25 cellular contexts compared by ENCODE assay signal in genomic region chr19:15268928-15269253, GRCh38. TPM values are rescaled to one million over a fixed set of nuclear protein-coding genes. Genes with fewer than 3 reads are reported as not detected.
DNase-seq lines count a peak whose midpoint lies in the region; ATAC-seq and TF ChIP-seq lines count a peak whose summit lies in the region.
"Had no signal": no experiment of that assay in that cellular context is flagged by ENCODE, and none has a peak within 500 bp of the region (broad histone marks: within the 10 kb centered on the region; RNA-seq: fewer than 3 reads in every experiment).

No MANE protein-coding gene starts in this region.

- no CpG with 5 or more reads among the region's 5 CpGs for WGBS in trophoblast cell (ENCODE audit: extremely low coverage, insufficient coverage, insufficient read length)

- POLR2A ChIA-PET in WTC11 (lab: Charles Lee), result no interaction called here

- H3K27me3 ChIP-seq in trophoblast cell (ENCODE audit: insufficient read depth, low read length), result no peaks in the 10 kb centered on the region
- H3K27me3 ChIP-seq: adrenal gland, BE2C, stomach, tibial nerve had no signal

- H3K27me3 Mint-ChIP-seq in activated T-cell treated with anti-CD3 and anti-CD28 coated beads, Interleukin-2, amount 50 U/mL, for 72 hours (ENCODE audit: low read depth), result no peaks in the 10 kb centered on the region
- no peaks in the 10 kb centered on the region for H3K27me3 Mint-ChIP-seq in WTC11 (ENCODE audit: low read depth)
- H3K27me3 Mint-ChIP-seq: activated CD4-positive, alpha-beta memory T cell treated with anti-CD3 and anti-CD28 coated beads, Interleukin-2, amount 10 ng/mL, durations not matched to agents 7 days and 5 days; dendritic cell treated with granulocyte-macrophage colony-stimulating factor and Interleukin-4, amounts not matched to agents 40 ng/mL and 50 ng/mL, for 4 days had no signal

- H3K23ac ChIP-seq in trophoblast cell (ENCODE audit: low read length), result no peak overlapping the region

- H4K91ac ChIP-seq in trophoblast cell (ENCODE audit: low read depth, low read length), result no peak overlapping the region

- H3K9me3 Mint-ChIP-seq in activated T-cell treated with anti-CD3 and anti-CD28 coated beads, Interleukin-2, amount 50 U/mL, for 72 hours, result no peaks in the 10 kb centered on the region
- no peaks in the 10 kb centered on the region for H3K9me3 Mint-ChIP-seq in WTC11
- H3K9me3 Mint-ChIP-seq: activated CD4-positive, alpha-beta memory T cell treated with anti-CD3 and anti-CD28 coated beads, Interleukin-2, amount 10 ng/mL, durations not matched to agents 7 days and 5 days; dendritic cell treated with granulocyte-macrophage colony-stimulating factor and Interleukin-4, amounts not matched to agents 40 ng/mL and 50 ng/mL, for 4 days had no signal

- H3K27ac ChIP-seq in trophoblast cell (ENCODE audit: low read depth, low read length), result no peak overlapping the region
- H3K27ac ChIP-seq: left ventricle myocardium inferior had no signal

- H2BK12ac ChIP-seq in trophoblast cell (ENCODE audit: low read length), result no peak overlapping the region

- no peak overlapping the region for H3K4me3 ChIP-seq in trophoblast cell (ENCODE audit: low read depth, low read length)
- H3K4me3 ChIP-seq: adrenal gland, left ventricle myocardium inferior, smooth muscle cell, stomach, tibial nerve had no signal

- no peak overlapping the region for H3K18ac ChIP-seq in trophoblast cell (ENCODE audit: low read length)

- no peak overlapping the region for H2BK5ac ChIP-seq in trophoblast cell (ENCODE audit: low read depth, low read length, poor library complexity)

- H3K4me3 Mint-ChIP-seq in activated T-cell treated with anti-CD3 and anti-CD28 coated beads, Interleukin-2, amount 50 U/mL, for 72 hours, result no peak overlapping the region
- H3K4me3 Mint-ChIP-seq in WTC11, result no peak overlapping the region
- H3K4me3 Mint-ChIP-seq: activated CD4-positive, alpha-beta memory T cell treated with anti-CD3 and anti-CD28 coated beads, Interleukin-2, amount 10 ng/mL, durations not matched to agents 7 days and 5 days; dendritic cell treated with granulocyte-macrophage colony-stimulating factor and Interleukin-4, amounts not matched to agents 40 ng/mL and 50 ng/mL, for 4 days had no signal

- peak overlapping the region; percentile 35 for H3K4ac ChIP-seq in trophoblast cell (ENCODE audit: low read depth, low read length)

- H3K36me3 Mint-ChIP-seq in activated T-cell treated with anti-CD3 and anti-CD28 coated beads, Interleukin-2, amount 50 U/mL, for 72 hours (ENCODE audit: insufficient read depth in 2 of 2), result peaks cover 0 to 21% of the 10 kb centered on the region in 2 donors
- H3K36me3 Mint-ChIP-seq in WTC11, result peaks cover 72% of the 10 kb centered on the region

- H3K9me3 ChIP-seq in trophoblast cell (ENCODE audit: insufficient read depth, low read depth, low read length), result no peaks in the 10 kb centered on the region
- H3K9me3 ChIP-seq: adrenal gland, BE2C, left ventricle myocardium inferior, stomach, tibial nerve had no signal

- no peak overlapping the region for H2AFZ ChIP-seq in trophoblast cell (ENCODE audit: insufficient read depth, low read length, poor library complexity)

- H3K79me1 ChIP-seq in trophoblast cell (ENCODE audit: low read length), result no peaks in the 10 kb centered on the region

- H3K9ac ChIP-seq in trophoblast cell (ENCODE audit: low read length), result no peak overlapping the region

- H3K4me2 ChIP-seq in trophoblast cell (ENCODE audit: low read length), result no peak overlapping the region
- H3K4me2 ChIP-seq: smooth muscle cell had no signal

- no peak overlapping the region for H2AK5ac ChIP-seq in trophoblast cell (ENCODE audit: low read length)

- intact Hi-C loops in left colon (cut with DNase I, micrococcal nuclease), result loop anchor here in 1 of 2 donors (10.0 kb wide), 1 partner anchor 286 kb away; no protein-coding TSS in a partner anchor

- H3K4me1 ChIP-seq in trophoblast cell (ENCODE audit: control insufficient read depth in 1 of 2, insufficient read depth in 2 of 2, low read length in 2 of 2), result peaks cover 8 to 10% of the 10 kb centered on the region in 2 experiments

- H3K14ac ChIP-seq in trophoblast cell (ENCODE audit: low read length), result no peak overlapping the region

- H3K27ac Mint-ChIP-seq in activated T-cell treated with anti-CD3 and anti-CD28 coated beads, Interleukin-2, amount 50 U/mL, for 72 hours, result peak overlapping the region; percentile 55
- H3K27ac Mint-ChIP-seq in WTC11, result peak overlapping the region; percentile 77; the same call in 1 of the 2 replicates
- H3K27ac Mint-ChIP-seq: activated CD4-positive, alpha-beta memory T cell treated with anti-CD3 and anti-CD28 coated beads, Interleukin-2, amount 10 ng/mL, durations not matched to agents 7 days and 5 days; dendritic cell treated with granulocyte-macrophage colony-stimulating factor and Interleukin-4, amounts not matched to agents 40 ng/mL and 50 ng/mL, for 4 days had no signal

- H4K12ac ChIP-seq in trophoblast cell (ENCODE audit: low read depth, low read length), result no peak overlapping the region

- TF ChIP-seq CTCF in WTC11 (IDR thresholded peaks at IDR 0.05) (no peak), GM10266 (IDR thresholded peaks at IDR 0.05; ENCODE audit: control insufficient read depth, insufficient read depth, low read depth, missing control alignments) (no peak)

- no peak for ATAC-seq in activated T-cell treated with anti-CD3 and anti-CD28 coated beads, Interleukin-2, amount 50 U/mL, for 72 hours (replicated peaks in 1 of 2)
- ATAC-seq in WTC11 (no peak), left colon (peak; percentile 77), GM21367 (IDR thresholded peaks at IDR 0.05; ENCODE audit: unreplicated experiment) (no peak)

- CTCF ChIA-PET in WTC11 (lab: Charles Lee), result interaction anchor here (0.5 kb wide), 1 partner anchor 149 kb away, joined by 4 read pairs; no protein-coding TSS in a partner anchor

- DNase-seq in activated T-cell treated with anti-CD3 and anti-CD28 coated beads, Interleukin-2, amount 50 U/mL, for 72 hours, result no peak
- DNase-seq in activated T-cell treated with anti-CD3 and anti-CD28 coated beads for 4 hours, result no peak
- DNase-seq in WTC11 (ENCODE audit: low spot score), result no peak
- DNase-seq in left colon, result no peak
- DNase-seq in trophoblast cell, result no peak
- DNase-seq in amygdala (lab: John Stamatoyannopoulos, UW), result no peak
- no peak for DNase-seq in GM10266 (ENCODE audit: extremely low spot score)
- DNase-seq: activated CD4-positive, alpha-beta memory T cell treated with anti-CD3 and anti-CD28 coated beads, Interleukin-2, amount 10 ng/mL, durations not matched to agents 7 days and 5 days; adrenal gland; BE2C; GOT3; head of caudate nucleus; left ventricle myocardium inferior; midbrain; NCI-H1105 treated with DMSO at 0.1 percent for 48 hours; NCI-H2081 treated with DMSO at 0.1 percent for 48 hours; NCI-H446 treated with DMSO at 0.1 percent for 48 hours; OCI-M1; Right ventricle myocardium superior; stimulated activated CD4-positive, alpha-beta T cell treated with anti-CD3 and anti-CD28 coated beads, Interleukin-2, amount 100 ng/mL, for 48 hours; stomach had no signal

- no peak overlapping the region for H2BK120ac ChIP-seq in trophoblast cell (ENCODE audit: insufficient read depth, low read length, poor library complexity)

- peaks cover 27% of the 10 kb centered on the region for H3K4me1 Mint-ChIP-seq in activated T-cell treated with anti-CD3 and anti-CD28 coated beads, Interleukin-2, amount 50 U/mL, for 72 hours (ENCODE audit: low read depth)
- H3K4me1 Mint-ChIP-seq in WTC11, result no peaks in the 10 kb centered on the region

- peaks cover 77 to 89% of the 10 kb centered on the region in 2 experiments for H3K36me3 ChIP-seq in trophoblast cell (ENCODE audit: control insufficient read depth in 1 of 2, insufficient read depth in 2 of 2, low read length in 2 of 2)

- no peak overlapping the region for H4K8ac ChIP-seq in trophoblast cell (ENCODE audit: low read depth, low read length)

- H3K79me2 ChIP-seq in trophoblast cell (ENCODE audit: control insufficient read depth, insufficient read depth, low read length, poor library complexity), result peaks cover 22% of the 10 kb centered on the region

TF ChIP-seq in WTC11, 78 proteins besides CTCF, POLR2A, EP300 and RAD21 (continues in another document):
- TF ChIP-seq, protein P1, sequence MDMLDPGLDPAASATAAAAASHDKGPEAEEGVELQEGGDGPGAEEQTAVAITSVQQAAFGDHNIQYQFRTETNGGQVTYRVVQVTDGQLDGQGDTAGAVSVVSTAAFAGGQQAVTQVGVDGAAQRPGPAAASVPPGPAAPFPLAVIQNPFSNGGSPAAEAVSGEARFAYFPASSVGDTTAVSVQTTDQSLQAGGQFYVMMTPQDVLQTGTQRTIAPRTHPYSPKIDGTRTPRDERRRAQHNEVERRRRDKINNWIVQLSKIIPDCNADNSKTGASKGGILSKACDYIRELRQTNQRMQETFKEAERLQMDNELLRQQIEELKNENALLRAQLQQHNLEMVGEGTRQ (CRISPR knock-in tag; IDR thresholded peaks at IDR 0.05), result no peak
- no peak for TF ChIP-seq SOX15 (CRISPR knock-in tag; IDR thresholded peaks at IDR 0.05)
- no peak for TF ChIP-seq SMAD3 (CRISPR knock-in tag; IDR thresholded peaks at IDR 0.05; ENCODE audit: borderline replicate concordance)
- TF ChIP-seq, protein P2, sequence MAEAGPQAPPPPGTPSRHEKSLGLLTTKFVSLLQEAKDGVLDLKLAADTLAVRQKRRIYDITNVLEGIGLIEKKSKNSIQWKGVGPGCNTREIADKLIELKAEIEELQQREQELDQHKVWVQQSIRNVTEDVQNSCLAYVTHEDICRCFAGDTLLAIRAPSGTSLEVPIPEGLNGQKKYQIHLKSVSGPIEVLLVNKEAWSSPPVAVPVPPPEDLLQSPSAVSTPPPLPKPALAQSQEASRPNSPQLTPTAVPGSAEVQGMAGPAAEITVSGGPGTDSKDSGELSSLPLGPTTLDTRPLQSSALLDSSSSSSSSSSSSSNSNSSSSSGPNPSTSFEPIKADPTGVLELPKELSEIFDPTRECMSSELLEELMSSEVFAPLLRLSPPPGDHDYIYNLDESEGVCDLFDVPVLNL (CRISPR knock-in tag; IDR thresholded peaks at IDR 0.05; ENCODE audit: borderline replicate concordance, low read depth), result no peak

RNA-seq across cellular contexts. Expression of gene EPHX3, which starts 36.6 kb away (rescaled TPM):
- under 1 TPM; 0.16 to 0.62 TPM for total RNA-seq in activated T-cell treated with anti-CD3 and anti-CD28 coated beads, Interleukin-2, amount 50 U/mL, for 72 hours
- total RNA-seq in WTC11 (2021), result 27.1 to 31.3 TPM (median 29.9 TPM) in 3 replicates
- under 1 TPM; 0.39 to 0.58 TPM for total RNA-seq in left colon
- 4.4 and 4.7 TPM in 2 replicates for polyA plus RNA-seq in trophoblast cell (2013)
- total RNA-seq: left ventricle myocardium inferior had no signal

Comparison
In these comparisons a context has a peak if more than half of its experiments do, and no peak if none do; other contexts are left out.
1. RNA of gene EPHX3, which starts 36.6 kb away (total RNA-seq): 27.1 to 31.3 TPM in WTC11; 0.16 to 0.62 TPM in activated T-cell treated with anti-CD3 and anti-CD28 coated beads, Interleukin-2, amount 50 U/mL, for 72 hours and 0.39 to 0.58 TPM in left colon; every median in the first group is over 10 times any median in the second.